In the genomic region with DNA sequence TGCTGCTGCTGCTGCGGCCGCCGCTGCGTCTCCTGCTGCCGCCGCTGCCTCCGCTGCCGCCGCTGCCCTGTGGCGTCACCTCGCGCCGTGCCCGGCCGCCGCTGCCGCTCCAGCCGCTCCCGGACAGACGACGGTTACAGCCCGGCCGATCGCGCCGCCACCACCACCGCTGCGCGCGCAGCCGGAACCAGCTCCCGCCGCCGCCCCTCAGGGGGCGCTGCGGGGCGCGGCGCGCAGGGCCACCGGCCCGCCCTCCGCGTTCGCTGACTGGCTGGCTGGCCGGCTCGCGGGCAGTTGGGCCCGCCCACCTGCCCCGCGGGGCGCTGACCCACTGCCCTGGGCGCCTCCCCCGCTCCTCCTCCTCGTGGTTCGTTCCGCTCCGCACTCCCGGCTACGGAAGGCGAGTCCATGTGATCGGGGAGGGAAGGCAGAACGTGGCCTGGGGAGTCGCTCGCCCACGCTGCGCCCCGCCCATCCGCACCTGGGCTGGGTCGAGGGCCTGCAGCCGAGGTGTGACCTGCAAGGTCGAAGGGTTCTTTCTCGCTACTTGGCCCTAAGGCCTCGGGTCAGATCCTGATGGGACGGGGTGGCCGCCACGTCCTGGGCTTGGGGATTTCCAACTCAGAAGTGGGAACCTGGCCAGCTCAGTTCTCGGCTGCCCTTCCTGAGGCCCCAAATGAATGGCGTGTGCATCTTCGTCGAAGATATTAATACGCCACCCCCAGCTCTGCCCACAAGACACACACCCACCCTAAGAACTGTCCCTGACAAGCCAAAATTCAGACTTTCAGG, we compare ENCODE assay signal across 1 cellular context.
TF ChIP-seq lines count a peak whose summit lies in the region.

Gene PTP4A2, minus strand, starts transcription at position 185 of the 792 bp plus-strand sequence. CDS start 19,303 bp downstream, outside the sequence.

TF ChIP-seq in K562, 482 proteins besides CTCF, POLR2A, EP300 and RAD21 (continued from another document and continues in another):
- no peak for TF ChIP-seq IRF9 (tag; IDR thresholded peaks at IDR 0.05)
- no peak for TF ChIP-seq ZBTB49 (CRISPR knock-in tag; IDR thresholded peaks at IDR 0.05; ENCODE audit: borderline replicate concordance)
- TF ChIP-seq CBFA2T2 (conservative IDR thresholded peaks at IDR 0.05) = peak; percentile 17; the same call in 1 of the 2 replicates
- TF ChIP-seq, protein P1, sequence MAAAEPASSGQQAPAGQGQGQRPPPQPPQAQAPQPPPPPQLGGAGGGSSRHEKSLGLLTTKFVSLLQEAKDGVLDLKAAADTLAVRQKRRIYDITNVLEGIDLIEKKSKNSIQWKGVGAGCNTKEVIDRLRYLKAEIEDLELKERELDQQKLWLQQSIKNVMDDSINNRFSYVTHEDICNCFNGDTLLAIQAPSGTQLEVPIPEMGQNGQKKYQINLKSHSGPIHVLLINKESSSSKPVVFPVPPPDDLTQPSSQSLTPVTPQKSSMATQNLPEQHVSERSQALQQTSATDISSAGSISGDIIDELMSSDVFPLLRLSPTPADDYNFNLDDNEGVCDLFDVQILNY (CRISPR knock-in tag; IDR thresholded peaks at IDR 0.05) = peak; percentile 87; the same call in 1 of the 2 replicates
- no peak for TF ChIP-seq SLC30A9 (CRISPR knock-in tag; IDR thresholded peaks at IDR 0.05)
- TF ChIP-seq ZNF282 (CRISPR knock-in tag; IDR thresholded peaks at IDR 0.05) = no peak
- TF ChIP-seq, protein P2, sequence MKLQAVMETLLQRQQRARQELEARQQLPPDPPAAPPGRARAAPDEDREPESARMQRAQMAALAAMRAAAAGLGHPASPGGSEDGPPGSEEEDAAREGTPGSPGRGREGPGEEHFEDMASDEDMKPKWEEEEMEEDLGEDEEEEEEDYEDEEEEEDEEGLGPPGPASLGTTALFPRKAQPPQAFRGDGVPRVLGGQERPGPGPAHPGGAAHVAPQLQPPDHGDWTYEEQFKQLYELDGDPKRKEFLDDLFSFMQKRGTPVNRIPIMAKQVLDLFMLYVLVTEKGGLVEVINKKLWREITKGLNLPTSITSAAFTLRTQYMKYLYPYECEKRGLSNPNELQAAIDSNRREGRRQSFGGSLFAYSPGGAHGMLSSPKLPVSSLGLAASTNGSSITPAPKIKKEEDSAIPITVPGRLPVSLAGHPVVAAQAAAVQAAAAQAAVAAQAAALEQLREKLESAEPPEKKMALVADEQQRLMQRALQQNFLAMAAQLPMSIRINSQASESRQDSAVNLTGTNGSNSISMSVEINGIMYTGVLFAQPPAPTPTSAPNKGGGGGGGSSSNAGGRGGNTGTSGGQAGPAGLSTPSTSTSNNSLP (IDR thresholded peaks at IDR 0.05; ENCODE audit: borderline replicate concordance, low read depth, low read length) = peak; percentile 50; the same call in 1 of the 2 replicates
- TF ChIP-seq NFATC3 (IDR thresholded peaks at IDR 0.05) = no peak
- no peak for TF ChIP-seq SNIP1 (IDR thresholded peaks at IDR 0.05; ENCODE audit: low read depth)
- no peak for TF ChIP-seq U2AF1 (optimal IDR thresholded peaks at IDR 0.05; ENCODE audit: low read depth, low read length)
- no peak for TF ChIP-seq U2AF2 (optimal IDR thresholded peaks at IDR 0.05; ENCODE audit: low read depth, low read length)
- peak; percentile 63 for TF ChIP-seq RBM22 (IDR thresholded peaks at IDR 0.05; ENCODE audit: low read depth, low read length, poor library complexity, severe bottlenecking)
- TF ChIP-seq SMARCA5 (IDR thresholded peaks at IDR 0.05) = no peak
- no peak for TF ChIP-seq ZFP91 (CRISPR knock-in tag; IDR thresholded peaks at IDR 0.05)
- TF ChIP-seq POLR2H (tag; IDR thresholded peaks at IDR 0.05; ENCODE audit: low read depth) = peak; percentile 60; the same call in 1 of the 2 replicates
- TF ChIP-seq, protein P3, sequence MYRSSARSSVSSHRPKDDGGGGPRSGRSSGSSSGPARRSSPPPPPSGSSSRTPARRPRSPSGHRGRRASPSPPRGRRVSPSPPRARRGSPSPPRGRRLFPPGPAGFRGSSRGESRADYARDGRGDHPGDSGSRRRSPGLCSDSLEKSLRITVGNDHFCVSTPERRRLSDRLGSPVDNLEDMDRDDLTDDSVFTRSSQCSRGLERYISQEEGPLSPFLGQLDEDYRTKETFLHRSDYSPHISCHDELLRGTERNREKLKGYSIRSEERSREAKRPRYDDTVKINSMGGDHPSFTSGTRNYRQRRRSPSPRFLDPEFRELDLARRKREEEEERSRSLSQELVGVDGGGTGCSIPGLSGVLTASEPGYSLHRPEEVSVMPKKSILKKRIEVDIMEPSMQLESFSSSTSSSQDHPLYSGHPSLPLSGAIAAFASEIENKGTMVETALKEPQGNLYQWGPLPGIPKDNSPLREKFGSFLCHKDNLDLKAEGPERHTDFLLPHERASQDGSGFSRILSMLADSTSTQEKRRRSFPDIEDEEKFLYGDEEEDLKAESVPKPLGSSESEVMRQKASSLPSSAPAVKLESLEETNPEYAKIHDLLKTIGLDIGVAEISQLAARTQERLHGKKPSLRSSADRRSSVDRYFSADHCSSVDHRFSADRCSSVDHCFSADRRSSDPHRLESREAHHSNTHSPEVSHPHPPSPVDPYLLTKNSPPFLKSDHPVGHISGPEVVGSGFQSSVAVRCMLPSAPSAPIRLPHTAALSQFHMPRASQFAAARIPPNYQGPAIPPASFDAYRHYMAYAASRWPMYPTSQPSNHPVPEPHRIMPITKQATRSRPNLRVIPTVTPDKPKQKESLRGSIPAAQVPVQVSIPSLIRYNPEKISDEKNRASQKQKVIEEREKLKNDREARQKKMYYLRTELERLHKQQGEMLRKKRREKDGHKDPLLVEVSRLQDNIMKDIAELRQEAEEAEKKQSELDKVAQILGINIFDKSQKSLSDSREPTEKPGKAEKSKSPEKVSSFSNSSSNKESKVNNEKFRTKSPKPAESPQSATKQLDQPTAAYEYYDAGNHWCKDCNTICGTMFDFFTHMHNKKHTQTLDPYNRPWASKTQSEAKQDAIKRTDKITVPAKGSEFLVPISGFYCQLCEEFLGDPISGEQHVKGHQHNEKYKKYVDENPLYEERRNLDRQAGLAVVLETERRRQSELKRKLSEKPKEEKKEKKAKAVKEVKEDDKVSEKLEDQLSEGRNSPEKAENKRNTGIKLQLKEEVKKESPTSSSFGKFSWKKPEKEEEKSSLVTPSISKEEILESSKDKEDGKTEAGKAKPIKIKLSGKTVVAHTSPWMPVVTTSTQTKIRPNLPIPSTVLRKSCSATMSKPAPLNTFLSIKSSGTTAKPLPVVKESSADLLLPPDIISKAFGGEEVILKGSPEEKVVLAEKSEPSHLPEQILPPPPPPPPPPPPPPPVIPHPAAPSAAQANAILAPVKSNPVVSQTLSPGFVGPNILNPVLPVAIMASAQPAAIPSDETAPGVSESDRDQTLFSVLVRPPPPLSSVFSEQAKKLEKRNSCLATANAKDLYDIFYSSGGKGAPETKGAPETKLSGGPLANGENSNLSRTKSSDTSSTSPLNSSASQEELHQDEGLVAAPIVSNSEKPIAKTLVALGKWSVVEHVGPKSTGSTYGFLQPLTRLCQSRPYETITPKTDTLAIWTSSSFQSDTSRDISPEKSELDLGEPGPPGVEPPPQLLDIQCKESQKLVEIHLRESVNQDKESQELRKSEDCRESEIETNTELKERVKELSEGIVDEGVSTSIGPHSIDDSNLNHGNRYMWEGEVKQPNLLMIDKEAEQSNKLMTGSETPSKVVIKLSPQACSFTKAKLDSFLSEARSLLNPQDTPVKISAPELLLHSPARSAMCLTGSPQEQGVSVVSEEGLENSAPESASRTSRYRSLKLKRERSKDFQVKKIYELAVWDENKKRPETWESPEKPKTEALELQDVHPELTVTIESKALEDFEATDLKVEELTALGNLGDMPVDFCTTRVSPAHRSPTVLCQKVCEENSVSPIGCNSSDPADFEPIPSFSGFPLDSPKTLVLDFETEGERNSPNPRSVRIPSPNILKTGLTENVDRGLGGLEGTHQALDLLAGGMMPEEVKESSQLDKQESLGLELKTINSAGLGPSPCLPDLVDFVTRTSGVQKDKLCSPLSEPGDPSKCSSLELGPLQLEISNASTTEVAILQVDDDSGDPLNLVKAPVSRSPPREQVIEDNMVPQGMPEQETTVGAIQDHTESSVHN (IDR thresholded peaks at IDR 0.05; ENCODE audit: borderline replicate concordance in 1 of 2, low read depth in 1 of 2) = no peak
- no peak for TF ChIP-seq BMI1 (IDR thresholded peaks at IDR 0.05; ENCODE audit: low read length)
- TF ChIP-seq STAT6 (CRISPR knock-in tag; IDR thresholded peaks at IDR 0.05) = peak; percentile 96; the same call in 1 of the 2 replicates
- no peak for TF ChIP-seq NFIX (CRISPR knock-in tag; IDR thresholded peaks at IDR 0.05; ENCODE audit: low read depth)
- no peak for TF ChIP-seq ILK (tag; IDR thresholded peaks at IDR 0.05; ENCODE audit: borderline replicate concordance, low read depth)
- TF ChIP-seq ZEB2 (IDR thresholded peaks at IDR 0.05) = peak; percentile 96
- no peak for TF ChIP-seq FOXJ3 (CRISPR knock-in tag; IDR thresholded peaks at IDR 0.05)
- TF ChIP-seq GTF2B (IDR thresholded peaks at IDR 0.05; ENCODE audit: extremely low read depth, insufficient read length) = no peak
- no peak; the same call in 1 of the 2 replicates for TF ChIP-seq NR3C1 (CRISPR knock-in tag; IDR thresholded peaks at IDR 0.05)
- TF ChIP-seq MAFG (tag; conservative IDR thresholded peaks at IDR 0.05) = 0 out of 2 replicates have a peak, but pooled peaks have one; percentile 4
- TF ChIP-seq MLX (CRISPR knock-in tag; conservative IDR thresholded peaks at IDR 0.05) = peak in 1 of 2 experiments; percentile 98; a peak in 2 of 4 replicates
- TF ChIP-seq SRSF7 (optimal IDR thresholded peaks at IDR 0.05; ENCODE audit: low read depth, low read length) = no peak
- peak; percentile 59 for TF ChIP-seq PML (IDR thresholded peaks at IDR 0.05; ENCODE audit: low read length)
- no peak for TF ChIP-seq ZNF79 (CRISPR knock-in tag; IDR thresholded peaks at IDR 0.05; ENCODE audit: low read depth)
- peak; percentile 95 for TF ChIP-seq ZFX (CRISPR knock-in tag; IDR thresholded peaks at IDR 0.05)
